In the genomic region with DNA sequence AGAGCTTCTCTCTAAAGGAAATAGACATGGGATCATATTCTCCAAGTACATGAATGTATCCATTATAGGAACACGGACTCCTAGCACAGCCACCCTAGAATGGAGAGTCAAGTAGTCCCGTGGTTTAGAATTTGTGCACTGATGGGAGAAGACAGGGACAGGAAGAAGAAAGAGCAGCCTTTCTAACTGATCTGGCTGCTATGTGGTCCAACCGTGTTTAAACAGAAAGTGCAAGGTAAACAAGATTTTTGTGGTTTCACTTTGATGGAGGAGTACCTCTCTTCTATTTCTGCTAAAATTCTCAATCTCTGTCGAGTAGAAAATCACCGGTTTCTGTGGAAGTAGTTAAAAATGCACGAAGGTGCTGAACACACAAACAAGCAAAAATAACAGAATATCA, we compare ENCODE assay signal across 8 cellular contexts.
DNase-seq lines count a peak whose midpoint lies in the region; ATAC-seq and TF ChIP-seq lines count a peak whose summit lies in the region.

No MANE protein-coding gene starts in this region.

- no peaks in the 10 kb centered on the region for H3K79me2 ChIP-seq in osteoblast (ENCODE audit: insufficient read depth, low read length)

- peak overlapping the region; percentile 26 for H3K4me3 ChIP-seq in left ventricle myocardium inferior
- H3K4me3 ChIP-seq in osteoblast (ENCODE audit: insufficient read depth, low read length) = peak overlapping the region; percentile 51
- peak overlapping the region in 3 of 10 donors; percentile 16 to 23 (median 19) for H3K4me3 ChIP-seq in heart right ventricle

- H3K27me3 ChIP-seq in left ventricle myocardium inferior (ENCODE audit: low read depth) (no peaks in the 10 kb centered on the region), osteoblast (ENCODE audit: insufficient read depth, low read length) (no peaks in the 10 kb centered on the region), heart right ventricle (no peaks in the 10 kb centered on the region)

- H3K9me3 ChIP-seq in left ventricle myocardium inferior (replicated peaks) (no peaks in the 10 kb centered on the region), osteoblast (ENCODE audit: low read depth, low read length) (no peaks in the 10 kb centered on the region), heart right ventricle (no peaks in the 10 kb centered on the region)

- H3K4me1 ChIP-seq in left ventricle myocardium inferior (no peaks in the 10 kb centered on the region), osteoblast (ENCODE audit: insufficient read depth, low read length) (no peaks in the 10 kb centered on the region), heart right ventricle (peaks cover 0 to 7% (median 0%) of the 10 kb centered on the region in 9 donors)

- H2AFZ ChIP-seq in osteoblast (ENCODE audit: low read length) = peak overlapping the region; percentile 26

- no peaks in the 10 kb centered on the region for H3K36me3 ChIP-seq in left ventricle myocardium inferior
- H3K36me3 ChIP-seq in osteoblast (ENCODE audit: insufficient read depth, low read length) = no peaks in the 10 kb centered on the region
- no peaks in the 10 kb centered on the region for H3K36me3 ChIP-seq in heart right ventricle

- no peak for ATAC-seq in Right ventricle myocardium superior (ENCODE audit: poor library complexity)
- ATAC-seq in HG02870 (IDR thresholded peaks at IDR 0.05; ENCODE audit: unreplicated experiment) = peak; percentile 98
- no peak for ATAC-seq in heart right ventricle

- intact Hi-C loops in left ventricle myocardium inferior (cut with micrococcal nuclease) (no loop called here), Right ventricle myocardium superior (cut with DNase I) (no loop called here), heart right ventricle (cut with DNase I) (no loop called here)

- H3K27ac ChIP-seq in left ventricle myocardium inferior (replicated peaks) (no peak overlapping the region), osteoblast (ENCODE audit: low read depth, low read length) (no peak overlapping the region), heart right ventricle (peak overlapping the region in 1 of 10 donors; percentile 46)

- TF ChIP-seq CTCF in left ventricle myocardium inferior (IDR thresholded peaks at IDR 0.05; ENCODE audit: borderline replicate concordance) = no peak
- TF ChIP-seq CTCF in osteoblast (IDR thresholded peaks at IDR 0.05; ENCODE audit: extremely low read depth, low read depth, low read length) = no peak
- no peak for TF ChIP-seq CTCF in heart right ventricle (IDR thresholded peaks at IDR 0.05)

- peak overlapping the region; percentile 60 for H3K4me2 ChIP-seq in osteoblast (ENCODE audit: insufficient read depth, low read length)

- no peaks in the 10 kb centered on the region for H4K20me1 ChIP-seq in osteoblast (ENCODE audit: insufficient read depth, low read length)

- DNase-seq in left ventricle myocardium inferior = no peak
- no peak for DNase-seq in Right ventricle myocardium superior
- peak; percentile 31 to 50 for DNase-seq in SHP77 (lab: John Stamatoyannopoulos, UW)
- DNase-seq in osteoblast (ENCODE audit: insufficient read length, low spot score, missing footprints) = no peak
- DNase-seq in heart right ventricle = no peak
- no peak for DNase-seq in superior temporal gyrus (ENCODE audit: extremely low spot score)
- no peak for DNase-seq in hypothalamus (lab: John Stamatoyannopoulos, UW)

- WGBS in heart right ventricle, 2 donors = 57 to 69% methylated on average over 6 of the region's 6 CpGs

Comparison
In these comparisons a context has a peak if more than half of its experiments do, and no peak if none do; other contexts are left out.
1. DNase-seq: peak in SHP77 (2 of 2); none in left ventricle myocardium inferior (single experiment), Right ventricle myocardium superior (single experiment), osteoblast (single experiment), heart right ventricle (0 of 2), superior temporal gyrus (single experiment) and hypothalamus (0 of 51).